18 cellular contexts compared by ENCODE assay signal in genomic region chr5:152066760-152067159, GRCh38.
"Had no signal": no experiment of that assay in that cellular context is flagged by ENCODE, and none has a peak within 500 bp of the region (broad histone marks: within the 10 kb centered on the region; RNA-seq: fewer than 3 reads in every experiment).

No MANE protein-coding gene starts in this region.

- H3K36me3 Mint-ChIP-seq: naive B cell; stimulated activated effector memory CD8-positive, alpha-beta T cell treated with anti-CD3 and anti-CD28 coated beads, Interleukin-12 subunit alpha, Interleukin-12 subunit beta, amount 100 ng/mL, for 72 hours had no signal

- H3K9me3 Mint-ChIP-seq: nephron had no signal

- H3K27ac Mint-ChIP-seq: nephron; progenitor cell of endocrine pancreas; stimulated activated effector memory CD8-positive, alpha-beta T cell treated with anti-CD3 and anti-CD28 coated beads, Interleukin-12 subunit alpha, Interleukin-12 subunit beta, amount 100 ng/mL, for 72 hours had no signal

- ATAC-seq: heart right ventricle; left cardiac atrium; lower lobe of right lung; pancreas; right cardiac atrium; stimulated activated effector memory CD8-positive, alpha-beta T cell treated with anti-CD3 and anti-CD28 coated beads, Interleukin-12 subunit alpha, Interleukin-12 subunit beta, amount 100 ng/mL, for 72 hours had no signal

- H3K27me3 Mint-ChIP-seq: progenitor cell of endocrine pancreas had no signal

- DNase-seq: effector CD4-positive, alpha-beta T cell; heart right ventricle; kidney; left cardiac atrium; left ventricle myocardium inferior; lower lobe of right lung; mesenchymal stem cell; naive B cell; occipital lobe; pancreas; right cardiac atrium; stimulated activated CD4-positive, alpha-beta T cell treated with anti-CD3 and anti-CD28 coated beads, Interleukin-2, amount 100 ng/mL, for 48 hours; stomach; substantia nigra; trophoblast cell had no signal

- H3K4me3 Mint-ChIP-seq: naive B cell; nephron; stimulated activated effector memory CD8-positive, alpha-beta T cell treated with anti-CD3 and anti-CD28 coated beads, Interleukin-12 subunit alpha, Interleukin-12 subunit beta, amount 100 ng/mL, for 72 hours had no signal

- H3K4me1 Mint-ChIP-seq: stimulated activated effector memory CD8-positive, alpha-beta T cell treated with anti-CD3 and anti-CD28 coated beads, Interleukin-12 subunit alpha, Interleukin-12 subunit beta, amount 100 ng/mL, for 72 hours had no signal
